ENCODE assay signal across 21 cellular contexts in the genomic region with DNA sequence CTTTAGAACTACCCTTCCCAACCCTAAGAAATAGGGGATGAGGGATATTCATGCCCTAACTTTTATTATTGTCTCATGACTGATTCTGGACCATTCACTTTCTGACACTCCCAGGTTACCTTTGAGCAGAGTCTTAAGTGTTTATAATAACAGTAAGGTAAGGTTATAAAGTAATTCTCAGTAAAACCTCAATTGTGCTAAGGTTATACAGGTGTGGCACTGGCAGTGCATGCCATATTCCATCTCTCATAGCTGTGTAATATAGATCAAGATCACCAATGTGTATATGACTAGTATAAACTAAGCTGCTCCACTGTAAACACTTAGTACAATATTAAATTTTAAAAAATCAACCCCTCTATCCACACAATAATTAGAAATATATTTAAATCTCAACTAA.
"Had no signal": no experiment of that assay in that cellular context is flagged by ENCODE, and none has a peak within 500 bp of the region (broad histone marks: within the 10 kb centered on the region; RNA-seq: fewer than 3 reads in every experiment).

No MANE protein-coding gene starts in this region.

- H3K36me3 ChIP-seq: esophagus muscularis mucosa, gastroesophageal sphincter, heart left ventricle, left lung, lower lobe of right lung had no signal

- DNase-seq: dermis blood vessel endothelial cell; dorsolateral prefrontal cortex; effector CD4-positive, alpha-beta T cell; effector memory CD4-positive, alpha-beta T cell; foreskin keratinocyte; heart left ventricle; hypothalamus; immature natural killer cell; islet precursor cell; kidney; kidney glomerular epithelial cell; left lung; left ventricle myocardium superior; lower lobe of right lung; mesenchymal stem cell had no signal

- H3K27me3 ChIP-seq: dorsolateral prefrontal cortex, esophagus muscularis mucosa, foreskin keratinocyte, gastroesophageal sphincter, heart left ventricle, hepatocyte, left lung had no signal

- H3K9me3 ChIP-seq: esophagus muscularis mucosa, gastroesophageal sphincter, heart left ventricle, left lung, lower lobe of right lung had no signal

- H3K4me3 ChIP-seq: coronary artery, dorsolateral prefrontal cortex, esophagus muscularis mucosa, gastroesophageal sphincter, heart left ventricle, hepatocyte, left lung, lower lobe of right lung had no signal

- H3K4me1 ChIP-seq: esophagus muscularis mucosa, gastroesophageal sphincter, heart left ventricle, left lung, lower lobe of right lung had no signal

- FAIRE-seq: endothelial cell of umbilical vein, frontal cortex, kidney had no signal

- H3K27ac ChIP-seq: coronary artery, dorsolateral prefrontal cortex, esophagus muscularis mucosa, foreskin keratinocyte, gastroesophageal sphincter, heart left ventricle, hepatocyte, left lung, lower lobe of right lung had no signal

- ATAC-seq: foreskin keratinocyte, gastroesophageal sphincter, heart left ventricle, left lung, left ventricle myocardium superior, lower lobe of right lung had no signal
